1 cellular context compared by ENCODE assay signal in the genomic region with DNA sequence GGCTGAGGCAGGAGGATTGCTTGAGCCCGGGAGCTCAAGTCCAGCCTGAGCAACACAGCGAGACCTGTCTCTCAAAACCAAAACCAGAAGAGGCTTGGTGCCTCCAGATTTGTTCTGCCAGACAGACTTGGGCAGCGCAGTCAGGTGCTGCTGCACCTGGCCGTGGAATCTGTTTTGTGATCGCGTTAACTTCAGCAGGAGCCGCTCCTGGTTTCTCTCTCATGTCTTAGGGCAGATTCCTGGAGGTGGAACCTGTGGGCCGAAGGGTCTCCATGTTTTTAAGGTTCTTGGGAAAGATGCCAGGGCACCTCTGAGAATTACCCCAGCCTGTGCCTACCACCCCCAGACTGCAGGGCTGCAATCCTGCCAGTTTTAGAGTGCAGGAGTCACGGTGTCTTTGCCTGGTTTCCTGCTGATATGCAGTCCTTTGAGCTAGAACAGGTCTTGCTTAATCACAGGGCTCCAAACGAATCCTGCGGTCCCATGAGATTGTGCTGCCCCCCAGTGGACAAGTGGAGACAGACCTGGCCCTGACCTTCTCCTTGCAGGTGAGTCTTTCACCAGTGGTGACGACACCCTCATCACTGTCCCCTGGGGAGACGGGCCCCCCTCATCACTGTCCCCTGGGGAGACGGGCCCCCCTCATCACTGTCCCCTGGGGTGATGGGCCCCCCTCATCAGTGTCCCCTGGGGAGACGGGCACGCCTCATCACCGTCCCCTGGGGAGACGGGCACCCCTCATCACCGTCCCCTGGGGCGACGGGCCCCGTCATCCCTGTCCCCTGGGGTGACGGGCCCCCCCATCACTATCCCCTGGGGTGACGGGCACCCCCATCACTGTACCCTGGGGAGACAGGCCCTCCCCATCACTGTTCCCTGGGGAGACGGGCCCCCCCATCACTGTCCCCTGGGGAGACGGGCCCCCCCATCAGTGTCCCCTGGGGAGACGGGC.
TF ChIP-seq lines count a peak whose summit lies in the region.

No MANE protein-coding gene starts in this region.

TF ChIP-seq in HepG2, 621 proteins besides CTCF, POLR2A, EP300 and RAD21 (continued from another document and continues in another):
- TF ChIP-seq NR2F2 (IDR thresholded peaks at IDR 0.05; ENCODE audit: borderline replicate concordance, low read depth), result peak; percentile 15; the same call in 1 of the 2 replicates
- TF ChIP-seq ZNF430 (CRISPR knock-in tag; IDR thresholded peaks at IDR 0.05), result no peak
- TF ChIP-seq KMT2B (CRISPR knock-in tag; IDR thresholded peaks at IDR 0.05), result no peak
- TF ChIP-seq PITX1 (CRISPR knock-in tag; IDR thresholded peaks at IDR 0.05), result peak; percentile 25; the same call in 1 of the 2 replicates
- TF ChIP-seq, protein P1, sequence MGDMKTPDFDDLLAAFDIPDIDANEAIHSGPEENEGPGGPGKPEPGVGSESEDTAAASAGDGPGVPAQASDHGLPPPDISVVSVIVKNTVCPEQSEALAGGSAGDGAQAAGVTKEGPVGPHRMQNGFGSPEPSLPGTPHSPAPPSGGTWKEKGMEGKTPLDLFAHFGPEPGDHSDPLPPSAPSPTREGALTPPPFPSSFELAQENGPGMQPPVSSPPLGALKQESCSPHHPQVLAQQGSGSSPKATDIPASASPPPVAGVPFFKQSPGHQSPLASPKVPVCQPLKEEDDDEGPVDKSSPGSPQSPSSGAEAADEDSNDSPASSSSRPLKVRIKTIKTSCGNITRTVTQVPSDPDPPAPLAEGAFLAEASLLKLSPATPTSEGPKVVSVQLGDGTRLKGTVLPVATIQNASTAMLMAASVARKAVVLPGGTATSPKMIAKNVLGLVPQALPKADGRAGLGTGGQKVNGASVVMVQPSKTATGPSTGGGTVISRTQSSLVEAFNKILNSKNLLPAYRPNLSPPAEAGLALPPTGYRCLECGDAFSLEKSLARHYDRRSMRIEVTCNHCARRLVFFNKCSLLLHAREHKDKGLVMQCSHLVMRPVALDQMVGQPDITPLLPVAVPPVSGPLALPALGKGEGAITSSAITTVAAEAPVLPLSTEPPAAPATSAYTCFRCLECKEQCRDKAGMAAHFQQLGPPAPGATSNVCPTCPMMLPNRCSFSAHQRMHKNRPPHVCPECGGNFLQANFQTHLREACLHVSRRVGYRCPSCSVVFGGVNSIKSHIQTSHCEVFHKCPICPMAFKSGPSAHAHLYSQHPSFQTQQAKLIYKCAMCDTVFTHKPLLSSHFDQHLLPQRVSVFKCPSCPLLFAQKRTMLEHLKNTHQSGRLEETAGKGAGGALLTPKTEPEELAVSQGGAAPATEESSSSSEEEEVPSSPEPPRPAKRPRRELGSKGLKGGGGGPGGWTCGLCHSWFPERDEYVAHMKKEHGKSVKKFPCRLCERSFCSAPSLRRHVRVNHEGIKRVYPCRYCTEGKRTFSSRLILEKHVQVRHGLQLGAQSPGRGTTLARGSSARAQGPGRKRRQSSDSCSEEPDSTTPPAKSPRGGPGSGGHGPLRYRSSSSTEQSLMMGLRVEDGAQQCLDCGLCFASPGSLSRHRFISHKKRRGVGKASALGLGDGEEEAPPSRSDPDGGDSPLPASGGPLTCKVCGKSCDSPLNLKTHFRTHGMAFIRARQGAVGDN (CRISPR knock-in tag; IDR thresholded peaks at IDR 0.05), result peak; percentile 24; the same call in 1 of the 2 replicates
- TF ChIP-seq ZNF24 (IDR thresholded peaks at IDR 0.05), result no peak
- no peak for TF ChIP-seq ARNT (IDR thresholded peaks at IDR 0.05)
- TF ChIP-seq ZNF207 (IDR thresholded peaks at IDR 0.05; ENCODE audit: borderline replicate concordance), result no peak
- TF ChIP-seq, protein P2, sequence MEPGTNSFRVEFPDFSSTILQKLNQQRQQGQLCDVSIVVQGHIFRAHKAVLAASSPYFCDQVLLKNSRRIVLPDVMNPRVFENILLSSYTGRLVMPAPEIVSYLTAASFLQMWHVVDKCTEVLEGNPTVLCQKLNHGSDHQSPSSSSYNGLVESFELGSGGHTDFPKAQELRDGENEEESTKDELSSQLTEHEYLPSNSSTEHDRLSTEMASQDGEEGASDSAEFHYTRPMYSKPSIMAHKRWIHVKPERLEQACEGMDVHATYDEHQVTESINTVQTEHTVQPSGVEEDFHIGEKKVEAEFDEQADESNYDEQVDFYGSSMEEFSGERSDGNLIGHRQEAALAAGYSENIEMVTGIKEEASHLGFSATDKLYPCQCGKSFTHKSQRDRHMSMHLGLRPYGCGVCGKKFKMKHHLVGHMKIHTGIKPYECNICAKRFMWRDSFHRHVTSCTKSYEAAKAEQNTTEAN (CRISPR knock-in tag; conservative IDR thresholded peaks at IDR 0.05), result no peak
- TF ChIP-seq ELF3 (CRISPR knock-in tag; IDR thresholded peaks at IDR 0.05), result peak; percentile 38; the same call in 1 of the 2 replicates
- TF ChIP-seq ZNF550 (CRISPR knock-in tag; IDR thresholded peaks at IDR 0.05; ENCODE audit: borderline replicate concordance), result no peak
- no peak for TF ChIP-seq KDM3A (CRISPR knock-in tag; IDR thresholded peaks at IDR 0.05; ENCODE audit: low read depth)
- no peak for TF ChIP-seq SYNCRIP (IDR thresholded peaks at IDR 0.05; ENCODE audit: insufficient read depth, low read depth, low read length)
- TF ChIP-seq, protein P3, sequence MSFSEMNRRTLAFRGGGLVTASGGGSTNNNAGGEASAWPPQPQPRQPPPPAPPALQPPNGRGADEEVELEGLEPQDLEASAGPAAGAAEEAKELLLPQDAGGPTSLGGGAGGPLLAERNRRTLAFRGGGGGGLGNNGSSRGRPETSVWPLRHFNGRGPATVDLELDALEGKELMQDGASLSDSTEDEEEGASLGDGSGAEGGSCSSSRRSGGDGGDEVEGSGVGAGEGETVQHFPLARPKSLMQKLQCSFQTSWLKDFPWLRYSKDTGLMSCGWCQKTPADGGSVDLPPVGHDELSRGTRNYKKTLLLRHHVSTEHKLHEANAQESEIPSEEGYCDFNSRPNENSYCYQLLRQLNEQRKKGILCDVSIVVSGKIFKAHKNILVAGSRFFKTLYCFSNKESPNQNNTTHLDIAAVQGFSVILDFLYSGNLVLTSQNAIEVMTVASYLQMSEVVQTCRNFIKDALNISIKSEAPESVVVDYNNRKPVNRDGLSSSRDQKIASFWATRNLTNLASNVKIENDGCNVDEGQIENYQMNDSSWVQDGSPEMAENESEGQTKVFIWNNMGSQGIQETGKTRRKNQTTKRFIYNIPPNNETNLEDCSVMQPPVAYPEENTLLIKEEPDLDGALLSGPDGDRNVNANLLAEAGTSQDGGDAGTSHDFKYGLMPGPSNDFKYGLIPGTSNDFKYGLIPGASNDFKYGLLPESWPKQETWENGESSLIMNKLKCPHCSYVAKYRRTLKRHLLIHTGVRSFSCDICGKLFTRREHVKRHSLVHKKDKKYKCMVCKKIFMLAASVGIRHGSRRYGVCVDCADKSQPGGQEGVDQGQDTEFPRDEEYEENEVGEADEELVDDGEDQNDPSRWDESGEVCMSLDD (CRISPR knock-in tag; IDR thresholded peaks at IDR 0.05; ENCODE audit: borderline replicate concordance), result no peak
- TF ChIP-seq BRD4 (CRISPR knock-in tag; IDR thresholded peaks at IDR 0.05), result no peak
- no peak for TF ChIP-seq ZNF563 (CRISPR knock-in tag; IDR thresholded peaks at IDR 0.05)
- TF ChIP-seq KAT2B (IDR thresholded peaks at IDR 0.05; ENCODE audit: borderline replicate concordance, low read depth, low read length), result no peak
- TF ChIP-seq, protein P4, sequence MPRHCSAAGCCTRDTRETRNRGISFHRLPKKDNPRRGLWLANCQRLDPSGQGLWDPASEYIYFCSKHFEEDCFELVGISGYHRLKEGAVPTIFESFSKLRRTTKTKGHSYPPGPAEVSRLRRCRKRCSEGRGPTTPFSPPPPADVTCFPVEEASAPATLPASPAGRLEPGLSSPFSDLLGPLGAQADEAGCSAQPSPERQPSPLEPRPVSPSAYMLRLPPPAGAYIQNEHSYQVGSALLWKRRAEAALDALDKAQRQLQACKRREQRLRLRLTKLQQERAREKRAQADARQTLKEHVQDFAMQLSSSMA (CRISPR knock-in tag; IDR thresholded peaks at IDR 0.05), result no peak
- TF ChIP-seq, protein P5, sequence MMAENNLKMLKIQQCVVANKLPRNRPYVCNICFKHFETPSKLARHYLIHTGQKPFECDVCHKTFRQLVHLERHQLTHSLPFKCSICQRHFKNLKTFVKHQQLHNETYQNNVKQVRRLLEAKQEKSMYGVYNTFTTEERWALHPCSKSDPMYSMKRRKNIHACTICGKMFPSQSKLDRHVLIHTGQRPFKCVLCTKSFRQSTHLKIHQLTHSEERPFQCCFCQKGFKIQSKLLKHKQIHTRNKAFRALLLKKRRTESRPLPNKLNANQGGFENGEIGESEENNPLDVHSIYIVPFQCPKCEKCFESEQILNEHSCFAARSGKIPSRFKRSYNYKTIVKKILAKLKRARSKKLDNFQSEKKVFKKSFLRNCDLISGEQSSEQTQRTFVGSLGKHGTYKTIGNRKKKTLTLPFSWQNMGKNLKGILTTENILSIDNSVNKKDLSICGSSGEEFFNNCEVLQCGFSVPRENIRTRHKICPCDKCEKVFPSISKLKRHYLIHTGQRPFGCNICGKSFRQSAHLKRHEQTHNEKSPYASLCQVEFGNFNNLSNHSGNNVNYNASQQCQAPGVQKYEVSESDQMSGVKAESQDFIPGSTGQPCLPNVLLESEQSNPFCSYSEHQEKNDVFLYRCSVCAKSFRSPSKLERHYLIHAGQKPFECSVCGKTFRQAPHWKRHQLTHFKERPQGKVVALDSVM (CRISPR knock-in tag; IDR thresholded peaks at IDR 0.05), result peak; percentile 18; the same call in 1 of the 2 replicates
- no peak for TF ChIP-seq ERF (CRISPR knock-in tag; IDR thresholded peaks at IDR 0.05)
- TF ChIP-seq GFI1 (CRISPR knock-in tag; IDR thresholded peaks at IDR 0.05; ENCODE audit: borderline replicate concordance), result no peak
- TF ChIP-seq GZF1 (CRISPR knock-in tag; IDR thresholded peaks at IDR 0.05), result no peak
- TF ChIP-seq NPAS2 (CRISPR knock-in tag; IDR thresholded peaks at IDR 0.05; ENCODE audit: borderline replicate concordance), result no peak
- TF ChIP-seq ZNF83 (CRISPR knock-in tag; IDR thresholded peaks at IDR 0.05; ENCODE audit: borderline replicate concordance), result no peak
- TF ChIP-seq, protein P6, sequence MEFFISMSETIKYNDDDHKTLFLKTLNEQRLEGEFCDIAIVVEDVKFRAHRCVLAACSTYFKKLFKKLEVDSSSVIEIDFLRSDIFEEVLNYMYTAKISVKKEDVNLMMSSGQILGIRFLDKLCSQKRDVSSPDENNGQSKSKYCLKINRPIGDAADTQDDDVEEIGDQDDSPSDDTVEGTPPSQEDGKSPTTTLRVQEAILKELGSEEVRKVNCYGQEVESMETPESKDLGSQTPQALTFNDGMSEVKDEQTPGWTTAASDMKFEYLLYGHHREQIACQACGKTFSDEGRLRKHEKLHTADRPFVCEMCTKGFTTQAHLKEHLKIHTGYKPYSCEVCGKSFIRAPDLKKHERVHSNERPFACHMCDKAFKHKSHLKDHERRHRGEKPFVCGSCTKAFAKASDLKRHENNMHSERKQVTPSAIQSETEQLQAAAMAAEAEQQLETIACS (CRISPR knock-in tag; IDR thresholded peaks at IDR 0.05), result no peak
- TF ChIP-seq ESRRA (CRISPR knock-in tag; IDR thresholded peaks at IDR 0.05; ENCODE audit: low read depth), result no peak
- TF ChIP-seq, protein P7, sequence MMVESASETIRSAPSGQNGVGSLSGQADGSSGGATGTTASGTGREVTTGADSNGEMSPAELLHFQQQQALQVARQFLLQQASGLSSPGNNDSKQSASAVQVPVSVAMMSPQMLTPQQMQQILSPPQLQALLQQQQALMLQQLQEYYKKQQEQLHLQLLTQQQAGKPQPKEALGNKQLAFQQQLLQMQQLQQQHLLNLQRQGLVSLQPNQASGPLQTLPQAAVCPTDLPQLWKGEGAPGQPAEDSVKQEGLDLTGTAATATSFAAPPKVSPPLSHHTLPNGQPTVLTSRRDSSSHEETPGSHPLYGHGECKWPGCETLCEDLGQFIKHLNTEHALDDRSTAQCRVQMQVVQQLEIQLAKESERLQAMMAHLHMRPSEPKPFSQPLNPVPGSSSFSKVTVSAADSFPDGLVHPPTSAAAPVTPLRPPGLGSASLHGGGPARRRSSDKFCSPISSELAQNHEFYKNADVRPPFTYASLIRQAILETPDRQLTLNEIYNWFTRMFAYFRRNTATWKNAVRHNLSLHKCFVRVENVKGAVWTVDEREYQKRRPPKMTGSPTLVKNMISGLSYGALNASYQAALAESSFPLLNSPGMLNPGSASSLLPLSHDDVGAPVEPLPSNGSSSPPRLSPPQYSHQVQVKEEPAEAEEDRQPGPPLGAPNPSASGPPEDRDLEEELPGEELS (CRISPR knock-in tag; IDR thresholded peaks at IDR 0.05), result no peak
- TF ChIP-seq RXRB (CRISPR knock-in tag; IDR thresholded peaks at IDR 0.05; ENCODE audit: borderline replicate concordance), result peak; percentile 43; the same call in 1 of the 2 replicates
- TF ChIP-seq HOXA9 (CRISPR knock-in tag; IDR thresholded peaks at IDR 0.05; ENCODE audit: borderline replicate concordance), result no peak
- no peak for TF ChIP-seq SCMH1 (CRISPR knock-in tag; IDR thresholded peaks at IDR 0.05; ENCODE audit: borderline replicate concordance)
- no peak for TF ChIP-seq EHMT2 (IDR thresholded peaks at IDR 0.05; ENCODE audit: borderline replicate concordance, low read depth, low read length)
- no peak for TF ChIP-seq NFE2 (CRISPR knock-in tag; IDR thresholded peaks at IDR 0.05)
- no peak for TF ChIP-seq ZNF746 (CRISPR knock-in tag; IDR thresholded peaks at IDR 0.05)
- TF ChIP-seq, protein P8, sequence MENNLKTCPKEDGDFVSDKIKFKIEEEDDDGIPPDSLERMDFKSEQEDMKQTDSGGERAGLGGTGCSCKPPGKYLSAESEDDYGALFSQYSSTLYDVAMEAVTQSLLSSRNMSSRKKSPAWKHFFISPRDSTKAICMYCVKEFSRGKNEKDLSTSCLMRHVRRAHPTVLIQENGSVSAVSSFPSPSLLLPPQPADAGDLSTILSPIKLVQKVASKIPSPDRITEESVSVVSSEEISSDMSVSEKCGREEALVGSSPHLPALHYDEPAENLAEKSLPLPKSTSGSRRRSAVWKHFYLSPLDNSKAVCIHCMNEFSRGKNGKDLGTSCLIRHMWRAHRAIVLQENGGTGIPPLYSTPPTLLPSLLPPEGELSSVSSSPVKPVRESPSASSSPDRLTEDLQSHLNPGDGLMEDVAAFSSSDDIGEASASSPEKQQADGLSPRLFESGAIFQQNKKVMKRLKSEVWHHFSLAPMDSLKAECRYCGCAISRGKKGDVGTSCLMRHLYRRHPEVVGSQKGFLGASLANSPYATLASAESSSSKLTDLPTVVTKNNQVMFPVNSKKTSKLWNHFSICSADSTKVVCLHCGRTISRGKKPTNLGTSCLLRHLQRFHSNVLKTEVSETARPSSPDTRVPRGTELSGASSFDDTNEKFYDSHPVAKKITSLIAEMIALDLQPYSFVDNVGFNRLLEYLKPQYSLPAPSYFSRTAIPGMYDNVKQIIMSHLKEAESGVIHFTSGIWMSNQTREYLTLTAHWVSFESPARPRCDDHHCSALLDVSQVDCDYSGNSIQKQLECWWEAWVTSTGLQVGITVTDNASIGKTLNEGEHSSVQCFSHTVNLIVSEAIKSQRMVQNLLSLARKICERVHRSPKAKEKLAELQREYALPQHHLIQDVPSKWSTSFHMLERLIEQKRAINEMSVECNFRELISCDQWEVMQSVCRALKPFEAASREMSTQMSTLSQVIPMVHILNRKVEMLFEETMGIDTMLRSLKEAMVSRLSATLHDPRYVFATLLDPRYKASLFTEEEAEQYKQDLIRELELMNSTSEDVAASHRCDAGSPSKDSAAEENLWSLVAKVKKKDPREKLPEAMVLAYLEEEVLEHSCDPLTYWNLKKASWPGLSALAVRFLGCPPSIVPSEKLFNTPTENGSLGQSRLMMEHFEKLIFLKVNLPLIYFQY (CRISPR knock-in tag; IDR thresholded peaks at IDR 0.05; ENCODE audit: borderline replicate concordance), result no peak
- no peak for TF ChIP-seq SMARCE1 (IDR thresholded peaks at IDR 0.05; ENCODE audit: borderline replicate concordance)
- TF ChIP-seq, protein P9, sequence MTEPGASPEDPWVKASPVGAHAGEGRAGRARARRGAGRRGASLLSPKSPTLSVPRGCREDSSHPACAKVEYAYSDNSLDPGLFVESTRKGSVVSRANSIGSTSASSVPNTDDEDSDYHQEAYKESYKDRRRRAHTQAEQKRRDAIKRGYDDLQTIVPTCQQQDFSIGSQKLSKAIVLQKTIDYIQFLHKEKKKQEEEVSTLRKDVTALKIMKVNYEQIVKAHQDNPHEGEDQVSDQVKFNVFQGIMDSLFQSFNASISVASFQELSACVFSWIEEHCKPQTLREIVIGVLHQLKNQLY (CRISPR knock-in tag; IDR thresholded peaks at IDR 0.05), result no peak
- peak; percentile 25 for TF ChIP-seq AGO2 (optimal IDR thresholded peaks at IDR 0.05; ENCODE audit: low read depth, low read length)
